Comparison of ENCODE assay signal across 4 cellular contexts in genomic region chr17:74267054-74267453, GRCh38. TPM values are rescaled to one million over a fixed set of nuclear protein-coding genes. Genes with fewer than 3 reads are reported as not detected.
"Had no signal": no experiment of that assay in that cellular context is flagged by ENCODE, and none has a peak within 500 bp of the region (broad histone marks: within the 10 kb centered on the region; RNA-seq: fewer than 3 reads in every experiment).

No MANE protein-coding gene starts in this region.

RNA-seq across cellular contexts. Expression of gene DNAI2, which starts 7.0 kb away (rescaled TPM):
- total RNA-seq: LHCN-M2, M059J, MCF 10A, NCI-H460 had no signal

RNA-seq across cellular contexts. Expression of gene KIF19, which starts 59.0 kb away (rescaled TPM):
- total RNA-seq: LHCN-M2, M059J, MCF 10A, NCI-H460 had no signal
